ENCODE assay signal across 8 cellular contexts in genomic region chr4:15001825-15002658, GRCh38. TPM values are rescaled to one million over a fixed set of nuclear protein-coding genes. Genes with fewer than 3 reads are reported as not detected.
DNase-seq lines count a peak whose midpoint lies in the region; ATAC-seq, FAIRE-seq and TF ChIP-seq lines count a peak whose summit lies in the region.

Gene CPEB2 (plus strand): TSS chr4:15002481. CDS start chr4:15002674, 193 bp downstream.

- H3K27ac ChIP-seq in OCI-LY7 (ENCODE audit: low read depth, low read length, poor library complexity, severe bottlenecking): peak within 1 kb of the TSS; percentile 91
- H3K27ac ChIP-seq in endothelial cell of umbilical vein (ENCODE audit: insufficient read depth, low read depth, low read length): peak within 1 kb of the TSS; percentile 97

- no peaks in the 10 kb centered on the region for H3K27me3 ChIP-seq in endothelial cell of umbilical vein (ENCODE audit: control insufficient read depth in 2 of 2, insufficient read depth in 2 of 2, low read length in 2 of 2)
- H3K27me3 ChIP-seq in mononuclear cell (ENCODE audit: insufficient read depth, low read length): no peaks in the 10 kb centered on the region

- dilution Hi-C loops in endothelial cell of umbilical vein (cut with MboI; ENCODE audit: extremely low pct_ligation_motif_present, low sequenced_read_pairs): no loop called here

- TF ChIP-seq CTCF in OCI-LY7 (conservative IDR thresholded peaks at IDR 0.05; ENCODE audit: low read length) (no peak), endothelial cell of umbilical vein (IDR thresholded peaks at IDR 0.05; ENCODE audit: extremely low read depth in 1 of 2, insufficient read depth in 1 of 2, low read depth in 1 of 2, low read length in 2 of 2) (no peak)

- H3K4me3 ChIP-seq in OCI-LY7 (ENCODE audit: low read depth, low read length, poor library complexity, severe bottlenecking) (peak within 1 kb of the TSS; percentile 93), endothelial cell of umbilical vein (replicated peaks in 1 of 3; ENCODE audit: insufficient read depth in 1 of 3, low read depth in 1 of 3, low read length in 3 of 3) (peak within 1 kb of the TSS; percentile 77 to 93 (median 85)), mononuclear cell (ENCODE audit: low read length) (peak within 1 kb of the TSS; percentile 90)

- H4K20me1 ChIP-seq in OCI-LY7 (ENCODE audit: insufficient read depth, low read length) (peaks cover 20% of the 10 kb centered on the region), endothelial cell of umbilical vein (replicated peaks; ENCODE audit: control insufficient read depth, extremely low read depth, insufficient read depth, low read length) (no peaks in the 10 kb centered on the region)

- no peaks in the 10 kb centered on the region for H3K36me3 ChIP-seq in OCI-LY7 (ENCODE audit: insufficient read depth, low read length)
- H3K36me3 ChIP-seq in endothelial cell of umbilical vein (ENCODE audit: control insufficient read depth in 2 of 2, extremely low read depth in 1 of 2, insufficient read depth in 2 of 2, low read length in 2 of 2): no peaks in the 10 kb centered on the region

- H3K9me3 ChIP-seq in OCI-LY7 (ENCODE audit: low read length) (no peaks in the 10 kb centered on the region), endothelial cell of umbilical vein (replicated peaks; ENCODE audit: control insufficient read depth, insufficient read depth, low read length) (no peaks in the 10 kb centered on the region), mononuclear cell (ENCODE audit: low read depth, low read length) (no peaks in the 10 kb centered on the region)

- peak; percentile 87 for FAIRE-seq in endothelial cell of umbilical vein (lab: Jason Lieb, UNC)

- no TSS peak for BruUV-seq in OCI-LY7 (replicated peaks; lab: Mats Ljungman, UMichigan)
- BruUV-seq in endothelial cell of umbilical vein (replicated peaks; lab: Mats Ljungman, UMichigan): no TSS peak

- intact Hi-C loops in OCI-LY7 (cut with micrococcal nuclease; ENCODE audit: unreplicated experiment): loop anchor here (1.0 to 10.0 kb wide), 8 partner anchors 408 to 1520 kb away; partner anchors contain the start of genes BOD1L1, CD38, FBXL5 and RAB28
- intact Hi-C loops in endothelial cell of umbilical vein (cut with micrococcal nuclease): loop anchor here (1.0 to 10.0 kb wide), 11 partner anchors 32 to 1520 kb away; partner anchors contain the start of genes BOD1L1, FAM200B, FBXL5 and RAB28

- ATAC-seq in GM19468 (IDR thresholded peaks at IDR 0.05; ENCODE audit: extremely low read depth, unreplicated experiment): peak; percentile 50

- CTCF ChIA-PET in OCI-LY7 (lab: Charles Lee; ENCODE audit: unreplicated experiment) (no interaction called here), endothelial cell of umbilical vein (lab: Charles Lee) (interaction anchor here (1.0 to 2.1 kb wide), 7 partner anchors 10 to 1362 kb away, joined by 3 to 29 read pairs (median 3); no protein-coding TSS in a partner anchor)

- H3K4me2 ChIP-seq in OCI-LY7 (ENCODE audit: low read length) (peak within 1 kb of the TSS; percentile 70), endothelial cell of umbilical vein (ENCODE audit: insufficient read depth, low read length) (peak within 1 kb of the TSS; percentile 95)

- H3K79me2 ChIP-seq in OCI-LY7 (ENCODE audit: insufficient read depth, low read depth, low read length) (peaks cover 22% of the 10 kb centered on the region), endothelial cell of umbilical vein (ENCODE audit: control insufficient read depth, insufficient read depth, low read length) (peaks cover 32% of the 10 kb centered on the region)

- DNase-seq in COLO668 (lab: John Stamatoyannopoulos, UW; ENCODE audit: unreplicated experiment) (peak; percentile 98), HS-27A (ENCODE audit: low read depth) (peak; percentile 72), OCI-LY7 (ENCODE audit: low spot score) (peak; percentile 96), activated T-cell treated with anti-CD3 and anti-CD28 coated beads for 24 hours (ENCODE audit: low read depth) (peak; percentile 88), endothelial cell of umbilical vein (ENCODE audit: low read depth, low spot score) (peak; percentile 97)
- peak; percentile 87 for DNase-seq in stimulated activated CD8-positive, alpha-beta memory T cell treated with anti-CD3 and anti-CD28 coated beads, Interleukin-2, amount 100 ng/mL, for 48 hours (ENCODE audit: low read depth in 2 of 2)

- TF ChIP-seq POLR2A in endothelial cell of umbilical vein (IDR thresholded peaks at IDR 0.05; ENCODE audit: low read depth, low read length): peak; percentile 97

- peak within 1 kb of the TSS; percentile 96 for H3K9ac ChIP-seq in endothelial cell of umbilical vein (replicated peaks; ENCODE audit: extremely low read depth, insufficient read depth, low read length)

- H3K9me2 ChIP-seq in OCI-LY7 (ENCODE audit: insufficient read depth, low read length): no peaks in the 10 kb centered on the region

- H2AFZ ChIP-seq in OCI-LY7 (ENCODE audit: low read length): peak within 1 kb of the TSS; percentile 82
- H2AFZ ChIP-seq in endothelial cell of umbilical vein (ENCODE audit: low read depth, low read length): peak within 1 kb of the TSS; percentile 79

- H3K4me1 ChIP-seq in OCI-LY7 (ENCODE audit: insufficient read depth, low read length, poor library complexity, severe bottlenecking) (peaks cover 21% of the 10 kb centered on the region), endothelial cell of umbilical vein (ENCODE audit: control insufficient read depth, extremely low read depth, insufficient read depth, low read length) (peaks cover 17% of the 10 kb centered on the region), mononuclear cell (ENCODE audit: insufficient read depth, low read length) (peaks cover 18% of the 10 kb centered on the region)

- POLR2A ChIA-PET in OCI-LY7 (lab: Charles Lee) (interaction anchor here (0.6 to 1.4 kb wide), 6 partner anchors 10 to 1346 kb away, joined by 3 to 5 read pairs (median 4); no protein-coding TSS in a partner anchor), endothelial cell of umbilical vein (lab: Charles Lee) (interaction anchor here (0.7 kb wide), 1 partner anchor 72 kb away, joined by 3 read pairs; no protein-coding TSS in a partner anchor)

- no peaks in the 10 kb centered on the region for H3K9me1 ChIP-seq in endothelial cell of umbilical vein (replicated peaks; ENCODE audit: control insufficient read depth, extremely low read depth, insufficient read depth, low read length)

TF ChIP-seq in endothelial cell of umbilical vein, 7 proteins besides CTCF, POLR2A, EP300 and RAD21:
- TF ChIP-seq FOS (IDR thresholded peaks at IDR 0.05; ENCODE audit: borderline replicate concordance, insufficient read depth, low read length) (peak; percentile 30), JUN (IDR thresholded peaks at IDR 0.05; ENCODE audit: borderline replicate concordance, insufficient read depth, insufficient read length, low read depth) (no peak), GATA2 (IDR thresholded peaks at IDR 0.05; ENCODE audit: insufficient read depth, insufficient read length, low read depth, low read length) (no peak), EZH2 (IDR thresholded peaks at IDR 0.05; ENCODE audit: borderline replicate concordance, low read depth, low read length, severe bottlenecking) (no peak), POLR2AphosphoS5 (IDR thresholded peaks at IDR 0.05; ENCODE audit: insufficient read depth, low read depth, low read length) (peak; percentile 96), MAX (IDR thresholded peaks at IDR 0.05; ENCODE audit: insufficient read depth, insufficient read length) (peak; percentile 20), MYC (IDR thresholded peaks at IDR 0.05; ENCODE audit: low read depth, low read length) (no peak)

RNA-seq across cellular contexts. Expression of gene CPEB2, which starts in this region (rescaled TPM):
- 2.2 and 2.3 TPM in 2 replicates for total RNA-seq in OCI-LY7 (2014; rRNA removed; shearing (Covaris generic))
- 6.6 and 8.8 TPM in 2 replicates for total RNA-seq in OCI-LY7 (2022)
- total RNA-seq in endothelial cell of umbilical vein: 11.7 and 14.8 TPM in 2 replicates
- 1.8 and 2.8 TPM in 2 replicates for polyA plus RNA-seq in endothelial cell of umbilical vein
- 2.9 and 3.2 TPM in 2 replicates for polyA plus RNA-seq in endothelial cell of umbilical vein (2011; cell fraction: cytosol; rRNA removed)
- 10.3 and 10.5 TPM in 2 replicates for polyA plus RNA-seq in endothelial cell of umbilical vein (2011; cell fraction: nucleus; rRNA removed)
- 6.8 and 7.2 TPM in 2 replicates for polyA plus RNA-seq in endothelial cell of umbilical vein (2012)
- polyA minus RNA-seq in endothelial cell of umbilical vein: 7.6 and 8.5 TPM in 2 replicates
- polyA minus RNA-seq in endothelial cell of umbilical vein (2011; cell fraction: cytosol; rRNA and poly(A)+ RNA removed): 3.6 TPM
- polyA minus RNA-seq in endothelial cell of umbilical vein (2011; cell fraction: nucleus; rRNA and poly(A)+ RNA removed): 10.7 and 12.6 TPM in 2 replicates
- total RNA-seq in mononuclear cell: 20.6 TPM

Comparison
In these comparisons a context has a peak if more than half of its experiments do, and no peak if none do; other contexts are left out.
1. Peak in every context shown above with its lines: DNase-seq, ATAC-seq, H3K4me3 ChIP-seq and H3K27ac ChIP-seq.